ENCODE assay signal across 9 cellular contexts in genomic region chr11:11620966-11621880, GRCh38. TPM values are rescaled to one million over a fixed set of nuclear protein-coding genes. Genes with fewer than 3 reads are reported as not detected.
DNase-seq lines count a peak whose midpoint lies in the region; FAIRE-seq and TF ChIP-seq lines count a peak whose summit lies in the region.
"Had no signal": no experiment of that assay in that cellular context is flagged by ENCODE, and none has a peak within 500 bp of the region (broad histone marks: within the 10 kb centered on the region; RNA-seq: fewer than 3 reads in every experiment).

No MANE protein-coding gene starts in this region.

- peak overlapping the region; percentile 48 for H3K4me3 ChIP-seq in kidney epithelial cell (ENCODE audit: low read depth, low read length)

- H3K27me3 ChIP-seq in kidney epithelial cell (ENCODE audit: control insufficient read depth, insufficient read depth, low read length), result no peaks in the 10 kb centered on the region

- no peaks in the 10 kb centered on the region for H3K36me3 Mint-ChIP-seq in brain

- H3K4me1 Mint-ChIP-seq in brain, result peaks cover 33% of the 10 kb centered on the region

- TF ChIP-seq POLR2A in H54 (IDR thresholded peaks at IDR 0.05; ENCODE audit: low read depth, low read length), result no peak

- DNase-seq in NCI-H2107 treated with DMSO at 0.1 percent for 48 hours (lab: John Stamatoyannopoulos, UW; ENCODE audit: unreplicated experiment) (peak; percentile 15), NCI-H2107 (lab: John Stamatoyannopoulos, UW) (no peak), H54 (ENCODE audit: insufficient read length, low spot score) (peak; percentile 26), NCI-H526 (lab: John Stamatoyannopoulos, UW) (peak; percentile 38 to 86), kidney epithelial cell (ENCODE audit: low read depth) (no peak), NCI-H1694 (lab: John Stamatoyannopoulos, UW) (no peak)
- peak; percentile 11 to 18 for DNase-seq in stimulated activated CD4-positive, alpha-beta T cell treated with anti-CD3 and anti-CD28 coated beads, Interleukin-4, amount 100 ng/mL, for 48 hours (ENCODE audit: low read depth in 2 of 2)

- H3K9me3 Mint-ChIP-seq in brain, result no peaks in the 10 kb centered on the region

- H3K27ac Mint-ChIP-seq in brain, result peak overlapping the region; percentile 46 to 90 (median 82)

- H3K36me3 ChIP-seq in kidney epithelial cell (ENCODE audit: control insufficient read depth, insufficient read depth, low read length), result no peaks in the 10 kb centered on the region

- FAIRE-seq in H54 (lab: Jason Lieb, UNC), result no peak
- FAIRE-seq: G401.6 had no signal

- TF ChIP-seq CTCF in brain (conservative IDR thresholded peaks at IDR 0.05) (no peak), kidney epithelial cell (IDR thresholded peaks at IDR 0.05; ENCODE audit: insufficient read depth, low read length, poor library complexity, severe bottlenecking) (no peak)

- peaks cover 41% of the 10 kb centered on the region for H3K27me3 Mint-ChIP-seq in brain

- peak overlapping the region; percentile 93 to 97 (median 95) for H3K4me3 Mint-ChIP-seq in brain

RNA-seq across cellular contexts. Expression of gene GALNT18, which starts 0.6 kb away (rescaled TPM):
- polyA plus RNA-seq in brain (ENCODE audit: insufficient read depth, low read depth, low replicate concordance), result 8.1 TPM
- total RNA-seq in kidney epithelial cell, result 5.6 and 6.6 TPM in 2 replicates

Comparison
In these comparisons a context has a peak if more than half of its experiments do, and no peak if none do; other contexts are left out.
1. DNase-seq: peak in NCI-H2107 treated with DMSO at 0.1 percent for 48 hours (single experiment), H54 (single experiment), NCI-H526 (2 of 2) and stimulated activated CD4-positive, alpha-beta T cell treated with anti-CD3 and anti-CD28 coated beads, Interleukin-4, amount 100 ng/mL, for 48 hours (2 of 2); none in NCI-H2107 (single experiment), kidney epithelial cell (single experiment) and NCI-H1694 (single experiment).